In the genomic region with DNA sequence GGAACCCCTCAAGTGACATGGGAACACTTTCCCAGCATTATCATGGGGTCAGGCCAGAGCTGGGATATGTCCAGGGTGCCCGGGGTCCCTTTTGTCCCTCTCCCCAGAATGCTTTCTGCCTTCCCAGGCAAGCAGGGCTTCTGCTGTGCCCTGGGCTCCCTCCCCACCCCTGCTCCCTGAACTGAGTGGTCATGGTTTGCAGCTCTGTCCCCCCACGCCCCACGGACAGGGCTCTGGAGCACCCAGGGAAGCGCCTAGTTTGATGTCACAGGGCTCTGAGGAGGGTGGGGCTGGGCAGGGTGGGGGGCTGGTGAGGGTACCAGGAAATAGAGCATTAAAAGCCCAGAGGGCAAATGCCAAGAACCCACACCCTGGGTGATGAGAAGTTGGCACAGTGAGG, we compare ENCODE assay signal across 28 cellular contexts.
"Had no signal": no experiment of that assay in that cellular context is flagged by ENCODE, and none has a peak within 500 bp of the region (broad histone marks: within the 10 kb centered on the region; RNA-seq: fewer than 3 reads in every experiment).

No MANE protein-coding gene starts in this region.

- H3K36me3 ChIP-seq: adrenal gland, colonic mucosa had no signal

- H3K4me1 Mint-ChIP-seq: activated CD4-positive, alpha-beta T cell treated with anti-CD3 and anti-CD28 coated beads, Interleukin-2, amount 10 ng/mL, durations not matched to agents 7 days and 5 days; activated naive CD4-positive, alpha-beta T cell treated with anti-CD3 and anti-CD28 coated beads, Interleukin-2, amount 50 U/mL, for 24 hours had no signal

- ATAC-seq: activated naive CD8-positive, alpha-beta T cell treated with anti-CD3 and anti-CD28 coated beads, Interleukin-2, amount 50 U/mL, for 24 hours; activated T-cell treated with anti-CD3 and anti-CD28 coated beads, Interleukin-2, amount 50 U/mL, for 4 hours; body of pancreas; gastroesophageal sphincter had no signal

- H3K9me3 Mint-ChIP-seq: activated CD4-positive, alpha-beta memory T cell treated with anti-CD3 and anti-CD28 coated beads, Interleukin-2, amount 10 ng/mL, durations not matched to agents 7 days and 5 days; activated CD4-positive, alpha-beta T cell treated with anti-CD3 and anti-CD28 coated beads, Interleukin-2, amount 10 ng/mL, durations not matched to agents 7 days and 5 days; activated naive CD4-positive, alpha-beta T cell treated with anti-CD3 and anti-CD28 coated beads for 36 hours; activated naive CD4-positive, alpha-beta T cell treated with anti-CD3 and anti-CD28 coated beads, Interleukin-2, amount 50 U/mL, for 24 hours; activated naive CD8-positive, alpha-beta T cell treated with anti-CD3 and anti-CD28 coated beads for 36 hours; activated naive CD8-positive, alpha-beta T cell treated with anti-CD3 and anti-CD28 coated beads, Interleukin-2, amount 50 U/mL, for 24 hours; activated T-cell treated with anti-CD3 and anti-CD28 coated beads, Interleukin-2, amount 50 U/mL, for 4 hours; activated T-helper 1 cell treated with anti-CD3 and anti-CD28 coated beads, Interleukin-12 subunit alpha, Interleukin-12 subunit beta, Interleukin-2, Interleukin-4 antibody, amounts not matched to agents 30 ng/mL and 10 ng/mL and 1 ng/mL, durations not matched to agents 14 hours and 24 hours and 36 hours; activated T-helper 2 cell treated with anti-CD3 and anti-CD28 coated beads, Interferon-gamma antibody, Interleukin-2, Interleukin-4, amounts not matched to agents 10 μg/mL and 5 μg/mL and 100 μg/mL, durations not matched to agents 14 hours and 24 hours and 36 hours had no signal

- FAIRE-seq: endometrium, endothelial cell of umbilical vein had no signal

- H3K27ac ChIP-seq: body of pancreas, colonic mucosa, epithelial cell of prostate, esophagus squamous epithelium, gastroesophageal sphincter had no signal

- H3K27ac Mint-ChIP-seq: activated CD4-positive, alpha-beta memory T cell treated with anti-CD3 and anti-CD28 coated beads, Interleukin-2, amount 10 ng/mL, durations not matched to agents 7 days and 5 days; activated CD4-positive, alpha-beta T cell treated with anti-CD3 and anti-CD28 coated beads, Interleukin-2, amount 10 ng/mL, durations not matched to agents 7 days and 5 days; activated naive CD4-positive, alpha-beta T cell treated with anti-CD3 and anti-CD28 coated beads for 36 hours; activated naive CD4-positive, alpha-beta T cell treated with anti-CD3 and anti-CD28 coated beads, Interleukin-2, amount 50 U/mL, for 24 hours; activated naive CD8-positive, alpha-beta T cell treated with anti-CD3 and anti-CD28 coated beads for 36 hours; activated naive CD8-positive, alpha-beta T cell treated with anti-CD3 and anti-CD28 coated beads, Interleukin-2, amount 50 U/mL, for 24 hours; activated T-helper 1 cell treated with anti-CD3 and anti-CD28 coated beads, Interleukin-12 subunit alpha, Interleukin-12 subunit beta, Interleukin-2, Interleukin-4 antibody, amounts not matched to agents 30 ng/mL and 10 ng/mL and 1 ng/mL, durations not matched to agents 14 hours and 24 hours and 36 hours; activated T-helper 2 cell treated with anti-CD3 and anti-CD28 coated beads, Interferon-gamma antibody, Interleukin-2, Interleukin-4, amounts not matched to agents 10 μg/mL and 5 μg/mL and 100 μg/mL, durations not matched to agents 14 hours and 24 hours and 36 hours had no signal

- H3K4me1 ChIP-seq: adrenal gland, body of pancreas, colonic mucosa, gastroesophageal sphincter had no signal

- DNase-seq: activated CD4-positive, alpha-beta memory T cell treated with anti-CD3 and anti-CD28 coated beads, Interleukin-2, amount 10 ng/mL, durations not matched to agents 7 days and 5 days; activated CD4-positive, alpha-beta T cell treated with anti-CD3 and anti-CD28 coated beads for 4 hours; activated CD4-positive, alpha-beta T cell treated with anti-CD3 and anti-CD28 coated beads, Interleukin-2, amount 10 ng/mL, durations not matched to agents 7 days and 5 days; activated CD4-positive, alpha-beta T cell treated with anti-CD3 and anti-CD28 coated beads, Interleukin-2, amount 50 U/mL, for 4 hours; activated CD4-positive, CD25-positive, alpha-beta regulatory T cell; activated CD4-positive, CD25-positive, alpha-beta regulatory T cell treated with anti-CD3 and anti-CD28 coated beads, Interleukin-2, amount 50 U/mL, for 72 hours; activated effector memory CD4-positive, alpha-beta T cell treated with anti-CD3 and anti-CD28 coated beads, Interleukin-2, amount 50 U/mL, for 16 hours; activated naive CD4-positive, alpha-beta T cell treated with anti-CD3 and anti-CD28 coated beads for 36 hours; activated naive CD8-positive, alpha-beta T cell treated with anti-CD3 and anti-CD28 coated beads for 36 hours; activated naive CD8-positive, alpha-beta T cell treated with anti-CD3 and anti-CD28 coated beads, Interleukin-2, amount 50 U/mL, for 24 hours; activated T-cell treated with anti-CD3 and anti-CD28 coated beads, Interleukin-2, amount 50 U/mL, for 4 hours; adrenal gland; aorta; body of pancreas; central memory CD4-positive, alpha-beta T cell; cerebellar nuclear complex; colonic mucosa; effector CD8-positive, alpha-beta T cell; esophagus squamous epithelium; foreskin melanocyte; T-helper 2 cell had no signal

- H3K27me3 Mint-ChIP-seq: activated CD4-positive, alpha-beta memory T cell treated with anti-CD3 and anti-CD28 coated beads, Interleukin-2, amount 10 ng/mL, durations not matched to agents 7 days and 5 days; activated CD4-positive, alpha-beta T cell treated with anti-CD3 and anti-CD28 coated beads, Interleukin-2, amount 10 ng/mL, durations not matched to agents 7 days and 5 days; activated naive CD4-positive, alpha-beta T cell treated with anti-CD3 and anti-CD28 coated beads, Interleukin-2, amount 50 U/mL, for 24 hours; activated naive CD8-positive, alpha-beta T cell treated with anti-CD3 and anti-CD28 coated beads for 36 hours; activated naive CD8-positive, alpha-beta T cell treated with anti-CD3 and anti-CD28 coated beads, Interleukin-2, amount 50 U/mL, for 24 hours had no signal

- H3K4me3 ChIP-seq: adrenal gland, body of pancreas, colonic mucosa, esophagus squamous epithelium, gastroesophageal sphincter had no signal

- H3K27me3 ChIP-seq: adrenal gland, body of pancreas, colonic mucosa, esophagus squamous epithelium, gastroesophageal sphincter had no signal

- H3K9me3 ChIP-seq: adrenal gland, body of pancreas, colonic mucosa, esophagus squamous epithelium, gastroesophageal sphincter had no signal

- H3K36me3 Mint-ChIP-seq: activated naive CD8-positive, alpha-beta T cell treated with anti-CD3 and anti-CD28 coated beads for 36 hours had no signal

- H3K4me3 Mint-ChIP-seq: activated CD4-positive, alpha-beta memory T cell treated with anti-CD3 and anti-CD28 coated beads, Interleukin-2, amount 10 ng/mL, durations not matched to agents 7 days and 5 days; activated CD4-positive, alpha-beta T cell treated with anti-CD3 and anti-CD28 coated beads, Interleukin-2, amount 10 ng/mL, durations not matched to agents 7 days and 5 days; activated naive CD4-positive, alpha-beta T cell treated with anti-CD3 and anti-CD28 coated beads for 36 hours; activated naive CD4-positive, alpha-beta T cell treated with anti-CD3 and anti-CD28 coated beads, Interleukin-2, amount 50 U/mL, for 24 hours; activated naive CD8-positive, alpha-beta T cell treated with anti-CD3 and anti-CD28 coated beads for 36 hours; activated naive CD8-positive, alpha-beta T cell treated with anti-CD3 and anti-CD28 coated beads, Interleukin-2, amount 50 U/mL, for 24 hours; activated T-cell treated with anti-CD3 and anti-CD28 coated beads, Interleukin-2, amount 50 U/mL, for 4 hours; activated T-helper 1 cell treated with anti-CD3 and anti-CD28 coated beads, Interleukin-12 subunit alpha, Interleukin-12 subunit beta, Interleukin-2, Interleukin-4 antibody, amounts not matched to agents 30 ng/mL and 10 ng/mL and 1 ng/mL, durations not matched to agents 14 hours and 24 hours and 36 hours had no signal
